ENCODE assay signal across 9 cellular contexts in the genomic region with DNA sequence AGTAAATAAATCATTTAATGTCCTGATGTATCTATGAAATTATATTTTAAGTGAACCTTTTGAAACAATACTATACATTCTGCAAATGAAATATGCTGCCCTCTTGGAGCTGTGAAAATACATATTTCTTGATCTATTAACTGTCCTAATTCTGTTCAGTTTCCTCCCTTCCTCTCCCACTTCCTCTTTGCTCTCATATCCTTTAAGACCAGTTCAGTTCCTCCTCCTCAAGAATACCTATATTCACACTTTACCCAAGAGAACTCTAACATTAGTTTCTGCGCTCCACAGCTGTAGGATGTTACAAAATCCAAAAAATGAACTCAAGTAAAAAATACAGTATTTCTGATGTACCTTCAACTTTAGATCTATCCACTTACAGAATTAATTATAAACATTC. TPM values are rescaled to one million over a fixed set of nuclear protein-coding genes. Genes with fewer than 3 reads are reported as not detected.
A peak's percentile ranks its signal among the peaks of the same experiment; 100 is the strongest.
DNase-seq lines count a peak whose midpoint lies in the region; ATAC-seq and TF ChIP-seq lines count a peak whose summit lies in the region.
"Had no signal": no experiment of that assay in that cellular context is flagged by ENCODE, and none has a peak within 500 bp of the region (broad histone marks: within the 10 kb centered on the region; RNA-seq: fewer than 3 reads in every experiment).

No MANE protein-coding gene starts in this region.

- H3K27ac Mint-ChIP-seq in activated T-cell treated with anti-CD3 and anti-CD28 coated beads, Interleukin-2, amount 50 U/mL, for 24 hours = peak overlapping the region; percentile 6
- H3K27ac Mint-ChIP-seq in nephron = peak overlapping the region; percentile 4 to 73 (median 10)
- no peak overlapping the region for H3K27ac Mint-ChIP-seq in activated CD8-positive, alpha-beta memory T cell treated with anti-CD3 and anti-CD28 coated beads, Interleukin-2, amount 10 ng/mL, durations not matched to agents 7 days and 5 days
- H3K27ac Mint-ChIP-seq in activated CD4-positive, alpha-beta memory T cell treated with anti-CD3 and anti-CD28 coated beads, Interleukin-2, amount 10 ng/mL, durations not matched to agents 7 days and 5 days = no peak overlapping the region

- no peak for TF ChIP-seq CTCF in nephron (IDR thresholded peaks at IDR 0.05; ENCODE audit: unreplicated experiment in 3 of 3)

- CTCF ChIA-PET in activated CD8-positive, alpha-beta memory T cell treated with anti-CD3 and anti-CD28 coated beads, Interleukin-2, amount 10 ng/mL, durations not matched to agents 7 days and 5 days (lab: Charles Lee) = no interaction called here
- CTCF ChIA-PET in activated CD4-positive, alpha-beta memory T cell treated with anti-CD3 and anti-CD28 coated beads, Interleukin-2, amount 10 ng/mL, durations not matched to agents 7 days and 5 days (lab: Charles Lee) = no interaction called here

- POLR2A ChIA-PET in activated CD4-positive, alpha-beta memory T cell treated with anti-CD3 and anti-CD28 coated beads, Interleukin-2, amount 10 ng/mL, durations not matched to agents 7 days and 5 days (lab: Charles Lee) = no interaction called here

- ATAC-seq in HG02885 (IDR thresholded peaks at IDR 0.05; ENCODE audit: poor library complexity, unreplicated experiment) = peak; percentile 44
- no peak for ATAC-seq in activated CD8-positive, alpha-beta memory T cell treated with anti-CD3 and anti-CD28 coated beads, Interleukin-2, amount 10 ng/mL, durations not matched to agents 7 days and 5 days

- DNase-seq in activated T-cell treated with anti-CD3 and anti-CD28 coated beads, Interleukin-2, amount 50 U/mL, for 24 hours = no peak
- no peak for DNase-seq in activated T-cell treated with anti-CD3 and anti-CD28 coated beads, Interleukin-2, amount 50 U/mL, for 1 hour
- DNase-seq in SKM-1 treated with dmso at 0.1 percent for 144 hours (lab: John Stamatoyannopoulos, UW; ENCODE audit: unreplicated experiment) = peak; percentile 85
- no peak for DNase-seq in activated CD8-positive, alpha-beta memory T cell treated with anti-CD3 and anti-CD28 coated beads, Interleukin-2, amount 10 ng/mL, durations not matched to agents 7 days and 5 days
- DNase-seq in dedifferentiated amniotic fluid mesenchymal stem cell (ENCODE audit: extremely low spot score) = no peak
- no peak for DNase-seq in activated CD4-positive, alpha-beta memory T cell treated with anti-CD3 and anti-CD28 coated beads, Interleukin-2, amount 10 ng/mL, durations not matched to agents 7 days and 5 days
- DNase-seq: NK-92 treated with Interleukin-12 subunit alpha and Interleukin-12 subunit beta, amount 100 ng/mL, for 24 hours had no signal

- H3K4me3 Mint-ChIP-seq in activated T-cell treated with anti-CD3 and anti-CD28 coated beads, Interleukin-2, amount 50 U/mL, for 24 hours = no peak overlapping the region
- H3K4me3 Mint-ChIP-seq in nephron = no peak overlapping the region
- H3K4me3 Mint-ChIP-seq in activated CD8-positive, alpha-beta memory T cell treated with anti-CD3 and anti-CD28 coated beads, Interleukin-2, amount 10 ng/mL, durations not matched to agents 7 days and 5 days = no peak overlapping the region
- H3K4me3 Mint-ChIP-seq in activated CD4-positive, alpha-beta memory T cell treated with anti-CD3 and anti-CD28 coated beads, Interleukin-2, amount 10 ng/mL, durations not matched to agents 7 days and 5 days = no peak overlapping the region

- H3K4me1 Mint-ChIP-seq in activated T-cell treated with anti-CD3 and anti-CD28 coated beads, Interleukin-2, amount 50 U/mL, for 24 hours (ENCODE audit: low read depth) = peaks cover 67% of the 10 kb centered on the region
- peaks cover 41% of the 10 kb centered on the region for H3K4me1 Mint-ChIP-seq in nephron
- H3K4me1 Mint-ChIP-seq in activated CD8-positive, alpha-beta memory T cell treated with anti-CD3 and anti-CD28 coated beads, Interleukin-2, amount 10 ng/mL, durations not matched to agents 7 days and 5 days = peaks cover 43% of the 10 kb centered on the region
- peaks cover 40% of the 10 kb centered on the region for H3K4me1 Mint-ChIP-seq in activated CD4-positive, alpha-beta memory T cell treated with anti-CD3 and anti-CD28 coated beads, Interleukin-2, amount 10 ng/mL, durations not matched to agents 7 days and 5 days

- H3K36me3 Mint-ChIP-seq in activated T-cell treated with anti-CD3 and anti-CD28 coated beads, Interleukin-2, amount 50 U/mL, for 24 hours (ENCODE audit: low read depth) = peaks cover 15% of the 10 kb centered on the region
- H3K36me3 Mint-ChIP-seq in nephron (ENCODE audit: low read depth) = no peaks in the 10 kb centered on the region
- peaks cover 9% of the 10 kb centered on the region for H3K36me3 Mint-ChIP-seq in activated CD8-positive, alpha-beta memory T cell treated with anti-CD3 and anti-CD28 coated beads, Interleukin-2, amount 10 ng/mL, durations not matched to agents 7 days and 5 days
- peaks cover 11% of the 10 kb centered on the region for H3K36me3 Mint-ChIP-seq in activated CD4-positive, alpha-beta memory T cell treated with anti-CD3 and anti-CD28 coated beads, Interleukin-2, amount 10 ng/mL, durations not matched to agents 7 days and 5 days (ENCODE audit: low read depth)

- H3K9me3 Mint-ChIP-seq in activated T-cell treated with anti-CD3 and anti-CD28 coated beads, Interleukin-2, amount 50 U/mL, for 24 hours = no peaks in the 10 kb centered on the region
- peaks cover 4% of the 10 kb centered on the region for H3K9me3 Mint-ChIP-seq in nephron
- no peaks in the 10 kb centered on the region for H3K9me3 Mint-ChIP-seq in activated CD8-positive, alpha-beta memory T cell treated with anti-CD3 and anti-CD28 coated beads, Interleukin-2, amount 10 ng/mL, durations not matched to agents 7 days and 5 days (ENCODE audit: low read depth)
- no peaks in the 10 kb centered on the region for H3K9me3 Mint-ChIP-seq in activated CD4-positive, alpha-beta memory T cell treated with anti-CD3 and anti-CD28 coated beads, Interleukin-2, amount 10 ng/mL, durations not matched to agents 7 days and 5 days

- H3K27me3 Mint-ChIP-seq in activated T-cell treated with anti-CD3 and anti-CD28 coated beads, Interleukin-2, amount 50 U/mL, for 24 hours = no peaks in the 10 kb centered on the region
- peaks cover 4% of the 10 kb centered on the region for H3K27me3 Mint-ChIP-seq in nephron (ENCODE audit: low read depth)
- no peaks in the 10 kb centered on the region for H3K27me3 Mint-ChIP-seq in activated CD8-positive, alpha-beta memory T cell treated with anti-CD3 and anti-CD28 coated beads, Interleukin-2, amount 10 ng/mL, durations not matched to agents 7 days and 5 days
- no peaks in the 10 kb centered on the region for H3K27me3 Mint-ChIP-seq in activated CD4-positive, alpha-beta memory T cell treated with anti-CD3 and anti-CD28 coated beads, Interleukin-2, amount 10 ng/mL, durations not matched to agents 7 days and 5 days

RNA-seq across cellular contexts. Expression of gene ITSN2, which starts 5.4 kb away (rescaled TPM):
- total RNA-seq in activated CD8-positive, alpha-beta memory T cell treated with anti-CD3 and anti-CD28 coated beads, Interleukin-2, amount 10 ng/mL, durations not matched to agents 7 days and 5 days = 10 to 100 TPM; 72.0 to 77.2 TPM
- total RNA-seq in activated CD4-positive, alpha-beta memory T cell treated with anti-CD3 and anti-CD28 coated beads, Interleukin-2, amount 10 ng/mL, durations not matched to agents 7 days and 5 days = 10 to 100 TPM; 75.6 to 75.7 TPM

Comparison
In these comparisons a context has a peak if more than half of its experiments do, and no peak if none do; other contexts are left out.
1. H3K27ac Mint-ChIP-seq: peak in activated T-cell treated with anti-CD3 and anti-CD28 coated beads, Interleukin-2, amount 50 U/mL, for 24 hours (single experiment) and nephron (3 of 3); none in activated CD8-positive, alpha-beta memory T cell treated with anti-CD3 and anti-CD28 coated beads, Interleukin-2, amount 10 ng/mL, durations not matched to agents 7 days and 5 days (single experiment) and activated CD4-positive, alpha-beta memory T cell treated with anti-CD3 and anti-CD28 coated beads, Interleukin-2, amount 10 ng/mL, durations not matched to agents 7 days and 5 days (single experiment).